ENCODE assay signal across 9 cellular contexts in the genomic region with DNA sequence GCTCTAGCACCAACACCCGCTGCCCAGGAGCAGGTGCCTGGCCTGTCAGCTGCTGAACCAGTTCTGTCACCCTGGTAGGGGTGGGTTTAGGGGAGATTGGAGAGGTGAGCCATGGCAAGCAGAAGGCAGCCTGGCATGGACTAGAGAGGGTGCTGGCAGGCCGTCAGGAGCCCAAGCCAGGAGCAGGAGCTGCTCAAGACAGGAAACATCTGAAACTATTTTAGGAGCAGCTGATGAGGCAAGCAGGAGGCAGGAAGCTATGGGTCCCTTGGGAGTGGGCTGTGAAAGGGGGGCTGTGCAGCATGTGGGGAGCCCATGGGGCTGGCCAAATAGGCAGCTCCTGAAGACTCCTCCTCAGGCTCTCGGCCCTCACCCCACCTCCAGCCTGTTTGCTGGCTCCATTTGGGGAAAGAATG. TPM values are rescaled to one million over a fixed set of nuclear protein-coding genes. Genes with fewer than 3 reads are reported as not detected.
DNase-seq lines count a peak whose midpoint lies in the region; ATAC-seq and TF ChIP-seq lines count a peak whose summit lies in the region.
"Had no signal": no experiment of that assay in that cellular context is flagged by ENCODE, and none has a peak within 500 bp of the region (broad histone marks: within the 10 kb centered on the region; RNA-seq: fewer than 3 reads in every experiment).

No MANE protein-coding gene starts in this region.

- H3K4me1 ChIP-seq in lower lobe of right lung (peaks cover 55% of the 10 kb centered on the region), transverse colon (peaks cover 0 to 30% (median 24%) of the 10 kb centered on the region in 4 donors)

- WGBS in transverse colon (ENCODE audit: low coverage in 1 of 2), 2 donors: 62% methylated on average over 3 of the region's 3 CpGs; no CpG with 5 or more reads in 1 of the 2 donors

- peaks cover 18% of the 10 kb centered on the region for H3K36me3 ChIP-seq in lower lobe of right lung
- H3K36me3 ChIP-seq in transverse colon: peaks cover 0 to 6% (median 0%) of the 10 kb centered on the region in 4 donors

- no peak overlapping the region for H3K4me3 Mint-ChIP-seq in Calu3 (ENCODE audit: low read depth, unreplicated experiment)

- H3K4me3 ChIP-seq in NB4 (ENCODE audit: low read depth, low read length): peak overlapping the region; percentile 83
- peak overlapping the region; percentile 96 for H3K4me3 ChIP-seq in lower lobe of right lung
- no peak overlapping the region for H3K4me3 ChIP-seq in transverse colon

- no peaks in the 10 kb centered on the region for H3K27me3 ChIP-seq in lower lobe of right lung (ENCODE audit: low read depth)
- H3K27me3 ChIP-seq in transverse colon: no peaks in the 10 kb centered on the region

- intact Hi-C loops in lower lobe of right lung (cut with DNase I): no loop called here
- intact Hi-C loops in transverse colon (cut with DNase I; ENCODE audit: low total_unique reads): no loop called here
- intact Hi-C loops in Calu3 (cut with micrococcal nuclease; ENCODE audit: unreplicated experiment): no loop called here

- H3K27ac ChIP-seq in caudate nucleus (ENCODE audit: low read depth, low read length) (peak overlapping the region; percentile 82), lower lobe of right lung (peak overlapping the region; percentile 92), transverse colon (peak overlapping the region; percentile 46 to 99 (median 75))

- CTCF ChIA-PET in HEK293T (lab: Yijun Ruan, JAX) (interaction anchor here (0.8 kb wide), 1 partner anchor 126 kb away, joined by 3 read pairs; no protein-coding TSS in a partner anchor), Calu3 (lab: Charles Lee) (no interaction called here)

- no peak overlapping the region for H3K27ac Mint-ChIP-seq in Calu3 (ENCODE audit: unreplicated experiment)

- H3K36me3 Mint-ChIP-seq in Calu3 (ENCODE audit: insufficient read depth, unreplicated experiment): peaks cover 12% of the 10 kb centered on the region

- no peak for TF ChIP-seq EP300 in transverse colon (IDR thresholded peaks at IDR 0.05; ENCODE audit: low read depth)

- no peak for TF ChIP-seq CTCF in NB4 (IDR thresholded peaks at IDR 0.05; ENCODE audit: low read depth, low read length)
- TF ChIP-seq CTCF in lower lobe of right lung (IDR thresholded peaks at IDR 0.05): no peak
- no peak for TF ChIP-seq CTCF in transverse colon (IDR thresholded peaks at IDR 0.05)
- no peak for TF ChIP-seq CTCF in Calu3 (IDR thresholded peaks at IDR 0.05; ENCODE audit: unreplicated experiment)

- TF ChIP-seq POLR2A in NB4 (IDR thresholded peaks at IDR 0.05; ENCODE audit: extremely low read depth, insufficient read length) (no peak), transverse colon (IDR thresholded peaks at IDR 0.05) (no peak)

- POLR2A ChIA-PET in HEK293T (lab: Yijun Ruan, JAX): interaction anchor here (1.9 to 3.9 kb wide), 2 partner anchors 19 to 22 kb away, joined by 4 to 18 read pairs; a partner anchor contains a TSS

- ATAC-seq in lower lobe of right lung: peak; percentile 36 to 39
- ATAC-seq in GM18858 (IDR thresholded peaks at IDR 0.05; ENCODE audit: unreplicated experiment): no peak

- no TSS peak for BruUV-seq in Calu3 (replicated peaks; lab: Mats Ljungman, UMichigan)

- H3K4me1 Mint-ChIP-seq in Calu3 (ENCODE audit: low read depth, unreplicated experiment): peaks cover 12% of the 10 kb centered on the region

- in situ Hi-C loops in transverse colon (cut with MboI; ENCODE audit: low pct_ligation_motif_present in 1 of 4, low pct_unique_long_range_greater_than_20kb in 1 of 4, low sequenced_read_pairs in 3 of 4): no loop called here

- H3K9me3 Mint-ChIP-seq in Calu3 (ENCODE audit: low read depth, unreplicated experiment): no peaks in the 10 kb centered on the region

- DNase-seq in DMS53 (lab: John Stamatoyannopoulos, UW): peak; percentile 73
- peak; percentile 99 for DNase-seq in NB4 (ENCODE audit: low read depth)
- peak in 25 of 61 donors; percentile 8 to 74 (median 26) for DNase-seq in caudate nucleus (lab: John Stamatoyannopoulos, UW)
- DNase-seq in lower lobe of right lung: peak; percentile 79
- DNase-seq in transverse colon: peak; percentile 50
- no peak for DNase-seq in HEK293T (ENCODE audit: extremely low spot score)
- no peak for DNase-seq in Calu3

- H3K9me3 ChIP-seq in lower lobe of right lung: no peaks in the 10 kb centered on the region
- H3K9me3 ChIP-seq in transverse colon: no peaks in the 10 kb centered on the region

- peaks cover 39% of the 10 kb centered on the region for H3K27me3 Mint-ChIP-seq in Calu3 (ENCODE audit: unreplicated experiment)

TF ChIP-seq in HEK293T, 16 proteins besides CTCF, POLR2A, EP300 and RAD21:
- TF ChIP-seq L3MBTL2 (conservative IDR thresholded peaks at IDR 0.05) (no peak), LEF1 (IDR thresholded peaks at IDR 0.05; ENCODE audit: borderline replicate concordance) (no peak), ARNT (IDR thresholded peaks at IDR 0.05) (no peak), ZNF384 (IDR thresholded peaks at IDR 0.05) (no peak), SP1 (IDR thresholded peaks at IDR 0.05) (no peak), ELF4 (IDR thresholded peaks at IDR 0.05) (no peak), BHLHE40 (IDR thresholded peaks at IDR 0.05; ENCODE audit: borderline replicate concordance) (no peak), FOXM1 (IDR thresholded peaks at IDR 0.05; ENCODE audit: borderline replicate concordance) (no peak), FOXA1 (IDR thresholded peaks at IDR 0.05) (no peak), TARDBP (IDR thresholded peaks at IDR 0.05) (no peak), SUZ12 (IDR thresholded peaks at IDR 0.05) (no peak), CTBP1 (IDR thresholded peaks at IDR 0.05; ENCODE audit: borderline replicate concordance) (no peak), HDGF (IDR thresholded peaks at IDR 0.05; ENCODE audit: borderline replicate concordance) (no peak), FOXK2 (IDR thresholded peaks at IDR 0.05) (no peak), NFRKB (IDR thresholded peaks at IDR 0.05) (no peak)
- TF ChIP-seq, protein P1, sequence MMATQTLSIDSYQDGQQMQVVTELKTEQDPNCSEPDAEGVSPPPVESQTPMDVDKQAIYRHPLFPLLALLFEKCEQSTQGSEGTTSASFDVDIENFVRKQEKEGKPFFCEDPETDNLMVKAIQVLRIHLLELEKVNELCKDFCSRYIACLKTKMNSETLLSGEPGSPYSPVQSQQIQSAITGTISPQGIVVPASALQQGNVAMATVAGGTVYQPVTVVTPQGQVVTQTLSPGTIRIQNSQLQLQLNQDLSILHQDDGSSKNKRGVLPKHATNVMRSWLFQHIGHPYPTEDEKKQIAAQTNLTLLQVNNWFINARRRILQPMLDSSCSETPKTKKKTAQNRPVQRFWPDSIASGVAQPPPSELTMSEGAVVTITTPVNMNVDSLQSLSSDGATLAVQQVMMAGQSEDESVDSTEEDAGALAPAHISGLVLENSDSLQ (IDR thresholded peaks at IDR 0.05): no peak

RNA-seq across cellular contexts. Expression of a gene that starts 2.3 kb away (rescaled TPM):
- 5.3 TPM for total RNA-seq in lower lobe of right lung
- 1 to 10 TPM in 2 of 4 donors, not detected in 2; 1.4 to 1.5 TPM for total RNA-seq in transverse colon
- total RNA-seq in Calu3 (2022): 0.35 TPM in 1 of 2 replicates, not detected in the other

RNA-seq across cellular contexts. Expression of a gene that starts 5.7 kb away (rescaled TPM):
- 9.6 TPM for total RNA-seq in lower lobe of right lung
- total RNA-seq in transverse colon: not detected
- not detected in 2 replicates for total RNA-seq in Calu3 (2022)
- total RNA-seq: HT1080 had no signal

RNA-seq across cellular contexts. Expression of a gene that starts 8.4 kb away (rescaled TPM):
- total RNA-seq in lower lobe of right lung: 128 TPM
- 100 to 1,000 TPM in 1 of 4 donors, 10 to 100 TPM in 3; 77.5 to 112 (median 94.0) TPM for total RNA-seq in transverse colon
- 26.3 and 40.9 TPM in 2 replicates for total RNA-seq in Calu3 (2022)

RNA-seq across cellular contexts. Expression of a gene that starts 19.0 kb away (rescaled TPM):
- total RNA-seq in lower lobe of right lung (37.5 TPM), transverse colon (10 to 100 TPM; 20.5 to 40.7 (median 39.7) TPM), Calu3 (2022) (30.3 and 31.8 TPM in 2 replicates)

RNA-seq across cellular contexts. Expression of a gene that starts 51.0 kb away (rescaled TPM):
- total RNA-seq in lower lobe of right lung (3.0 TPM), transverse colon (1 to 10 TPM; 1.2 to 1.7 (median 1.6) TPM), Calu3 (2022) (28.2 and 29.7 TPM in 2 replicates)

Comparison
In these comparisons a context has a peak if more than half of its experiments do, and no peak if none do; other contexts are left out.
1. DNase-seq: peak in DMS53 (single experiment), NB4 (single experiment), lower lobe of right lung (single experiment) and transverse colon (single experiment); none in HEK293T (single experiment) and Calu3 (single experiment).
2. H3K4me3 ChIP-seq: peak in NB4 (single experiment) and lower lobe of right lung (single experiment); none in transverse colon (0 of 4).
3. Peak in every context shown above with its lines, with median percentiles within 50 percentile points of each other: H3K27ac ChIP-seq.